In genomic region chr17:29225388-29225787, GRCh38 we compare ENCODE assay signal across 22 cellular contexts. TPM values are rescaled to one million over a fixed set of nuclear protein-coding genes. Genes with fewer than 3 reads are reported as not detected.
DNase-seq lines count a peak whose midpoint lies in the region; ATAC-seq and TF ChIP-seq lines count a peak whose summit lies in the region.
"Had no signal": no experiment of that assay in that cellular context is flagged by ENCODE, and none has a peak within 500 bp of the region (broad histone marks: within the 10 kb centered on the region; RNA-seq: fewer than 3 reads in every experiment).

No MANE protein-coding gene starts in this region.

- H3K27me3 ChIP-seq in SK-N-SH (ENCODE audit: insufficient read depth) (no peaks in the 10 kb centered on the region), OCI-LY3 (ENCODE audit: low read depth, low read length) (no peaks in the 10 kb centered on the region), breast epithelium (no peaks in the 10 kb centered on the region)
- H3K27me3 ChIP-seq: BE2C had no signal

- H3K9me3 ChIP-seq in SK-N-SH, result no peaks in the 10 kb centered on the region
- no peaks in the 10 kb centered on the region for H3K9me3 ChIP-seq in OCI-LY3 (ENCODE audit: insufficient read depth, low read length)
- H3K9me3 ChIP-seq in breast epithelium, result no peaks in the 10 kb centered on the region
- H3K9me3 ChIP-seq: BE2C had no signal

- H3K27ac ChIP-seq in SK-N-SH (ENCODE audit: low read depth in 2 of 2, low read length in 1 of 2) (no peak overlapping the region), OCI-LY3 (ENCODE audit: low read length) (no peak overlapping the region), breast epithelium (no peak overlapping the region)

- no peak for ATAC-seq in SK-N-SH treated with all-trans-retinoic acid at 6 μM for 48 hours
- ATAC-seq: PC-3 had no signal

- H3K4me2 ChIP-seq in SK-N-SH (no peak overlapping the region), OCI-LY3 (ENCODE audit: low read length) (0 out of 2 replicates have a peak overlapping the region, but pooled peaks have one; percentile 8)

- no peaks in the 10 kb centered on the region for H3F3A ChIP-seq in SK-N-SH (replicated peaks; ENCODE audit: insufficient read depth)

- H3K4me3 ChIP-seq in SK-N-SH (ENCODE audit: low read depth in 2 of 2, low read length in 1 of 2) (no peak overlapping the region), OCI-LY3 (ENCODE audit: low read length) (no peak overlapping the region), breast epithelium (no peak overlapping the region)

- intact Hi-C loops in posterior cingulate gyrus (cut with DNase I), result no loop called here
- intact Hi-C loops in breast epithelium (cut with DNase I; ENCODE audit: low total_unique reads), result no loop called here

- H4K20me1 ChIP-seq in SK-N-SH (ENCODE audit: insufficient read depth), result no peaks in the 10 kb centered on the region
- no peaks in the 10 kb centered on the region for H4K20me1 ChIP-seq in OCI-LY3 (ENCODE audit: insufficient read depth, low read length)

- TF ChIP-seq POLR2A in breast epithelium (IDR thresholded peaks at IDR 0.05), result no peak

- H3K9ac ChIP-seq in SK-N-SH, result no peak overlapping the region
- no peak overlapping the region for H3K9ac ChIP-seq in OCI-LY3 (ENCODE audit: low read length)

- DNase-seq in SK-N-SH (no peak), iPS-NIHi7 (ENCODE audit: extremely low spot score) (peak; percentile 5), NCI-H1105 treated with DMSO at 0.1 percent for 48 hours (lab: John Stamatoyannopoulos, UW) (no peak), posterior cingulate gyrus (no peak), breast epithelium (ENCODE audit: low spot score in 2 of 2) (no peak), cerebellar cortex (ENCODE audit: low spot score) (no peak)
- DNase-seq: 8988T; BE2C; CD4-positive, alpha-beta memory T cell; DMS153; GF-D8; KBM-7; NCI-H1694 treated with DMSO at 0.1 percent for 48 hours; NCI-H2227 treated with DMSO at 0.1 percent for 48 hours; NCI-H524; NCI-H82; PC-3; RPMI8226; SHP77 treated with DMSO at 0.1 percent for 48 hours had no signal

- 0 out of 2 replicates have a peak overlapping the region, but pooled peaks have one; percentile 63 for H2AFZ ChIP-seq in SK-N-SH (ENCODE audit: low read depth)
- H2AFZ ChIP-seq in OCI-LY3 (ENCODE audit: low read depth, low read length), result no peak overlapping the region

- CTCF ChIA-PET in SK-N-SH (lab: Yijun Ruan, JAX), result interaction anchor here (0.9 to 19.8 kb wide), 2 partner anchors 46 to 79 kb away, joined by 4 to 438 read pairs; partner anchors contain the start of gene MYO18A

- no peak for TF ChIP-seq EP300 in SK-N-SH (IDR thresholded peaks at IDR 0.05; ENCODE audit: borderline replicate concordance in 1 of 2, low read depth in 1 of 2, low read length in 1 of 2)

- H3K36me3 ChIP-seq in SK-N-SH (replicated peaks in 1 of 2; ENCODE audit: control insufficient read depth in 1 of 2, insufficient read depth in 2 of 2, low read length in 1 of 2) (no peaks in the 10 kb centered on the region), OCI-LY3 (replicated peaks; ENCODE audit: low read depth, low read length) (no peaks in the 10 kb centered on the region), breast epithelium (no peaks in the 10 kb centered on the region)
- H3K36me3 ChIP-seq: BE2C had no signal

- H3K79me2 ChIP-seq in SK-N-SH (ENCODE audit: insufficient read depth) (no peaks in the 10 kb centered on the region), OCI-LY3 (ENCODE audit: low read length) (no peaks in the 10 kb centered on the region)

- no peaks in the 10 kb centered on the region for H3K9me2 ChIP-seq in SK-N-SH

- H3K4me1 ChIP-seq in SK-N-SH (ENCODE audit: control insufficient read depth in 1 of 2, insufficient read depth in 2 of 2, low read depth in 1 of 2, low read length in 1 of 2) (peaks cover 0 to 4% of the 10 kb centered on the region in 2 experiments; a peak in 1 of 4 replicates), OCI-LY3 (ENCODE audit: low read length) (peaks cover 24% of the 10 kb centered on the region), breast epithelium (no peaks in the 10 kb centered on the region)
- H3K4me1 ChIP-seq: BE2C had no signal

- TF ChIP-seq CTCF in SK-N-SH (IDR thresholded peaks at IDR 0.05) (no peak), OCI-LY3 (IDR thresholded peaks at IDR 0.05; ENCODE audit: low read depth, low read length) (no peak), breast epithelium (IDR thresholded peaks at IDR 0.05) (no peak)

- TF ChIP-seq RAD21 in SK-N-SH (IDR thresholded peaks at IDR 0.05; ENCODE audit: low read length), result no peak

- POLR2A ChIA-PET in SK-N-SH (lab: Yijun Ruan, JAX), result no interaction called here

TF ChIP-seq in SK-N-SH, 30 proteins besides CTCF, POLR2A, EP300 and RAD21 (continues in another document):
- no peak for TF ChIP-seq MAX (IDR thresholded peaks at IDR 0.05; ENCODE audit: low read depth)
- no peak for TF ChIP-seq TAF1 (IDR thresholded peaks at IDR 0.05; ENCODE audit: borderline replicate concordance, low read depth, low read length)
- no peak for TF ChIP-seq POLR2AphosphoS5 (IDR thresholded peaks at IDR 0.05; ENCODE audit: low read depth, low read length)
- TF ChIP-seq NRF1 (IDR thresholded peaks at IDR 0.05; ENCODE audit: low read depth, low read length), result no peak
- no peak for TF ChIP-seq MEF2A (IDR thresholded peaks at IDR 0.05; ENCODE audit: borderline replicate concordance, low read depth)
- no peak for TF ChIP-seq MXI1 (IDR thresholded peaks at IDR 0.05; ENCODE audit: low read depth, low read length)
- no peak for TF ChIP-seq RXRA (IDR thresholded peaks at IDR 0.05; ENCODE audit: borderline replicate concordance, low read depth)

TF ChIP-seq in SK-N-SH treated with all-trans-retinoic acid at 6 μM for 48 hours, 23 proteins besides CTCF, POLR2A, EP300 and RAD21:
- TF ChIP-seq BACH2 (CRISPR knock-in tag; IDR thresholded peaks at IDR 0.05; ENCODE audit: borderline replicate concordance) (no peak), ZNF8 (CRISPR knock-in tag; IDR thresholded peaks at IDR 0.05) (no peak), OSR1 (CRISPR knock-in tag; IDR thresholded peaks at IDR 0.05) (no peak), CSDC2 (CRISPR knock-in tag; IDR thresholded peaks at IDR 0.05) (no peak), CSRNP3 (CRISPR knock-in tag; IDR thresholded peaks at IDR 0.05) (no peak), ISL1 (CRISPR knock-in tag; IDR thresholded peaks at IDR 0.05) (no peak), PPARA (CRISPR knock-in tag; IDR thresholded peaks at IDR 0.05; ENCODE audit: borderline replicate concordance) (no peak), POU6F1 (CRISPR knock-in tag; IDR thresholded peaks at IDR 0.05; ENCODE audit: borderline replicate concordance, low read depth) (no peak), ARNTL (CRISPR knock-in tag; IDR thresholded peaks at IDR 0.05; ENCODE audit: borderline replicate concordance, low read depth) (no peak), ZNF70 (CRISPR knock-in tag; IDR thresholded peaks at IDR 0.05) (no peak), TCF4 (CRISPR knock-in tag; IDR thresholded peaks at IDR 0.05; ENCODE audit: borderline replicate concordance) (no peak), SNAI2 (CRISPR knock-in tag; IDR thresholded peaks at IDR 0.05) (no peak), RARB (CRISPR knock-in tag; IDR thresholded peaks at IDR 0.05) (no peak)

RNA-seq across cellular contexts. Expression of gene CRYBA1, which starts 21.3 kb away (rescaled TPM):
- polyA plus RNA-seq in SK-N-SH (2012; rRNA removed), result not detected in 2 replicates
- not detected in 2 replicates for polyA plus RNA-seq in SK-N-SH (2012; cell fraction: cytosol; rRNA removed)
- polyA plus RNA-seq in SK-N-SH (2012; cell fraction: nucleus; rRNA removed), result not detected in 2 replicates
- not detected for total RNA-seq in breast epithelium
- total RNA-seq: CD4-positive, alpha-beta memory T cell; H1; PC-3 had no signal
- polyA plus RNA-seq: CD4-positive, alpha-beta memory T cell; H1 had no signal

RNA-seq across cellular contexts. Expression of gene MYO18A, which starts 45.2 kb away (rescaled TPM):
- polyA plus RNA-seq in SK-N-SH (2012; rRNA removed), result 6.0 and 6.6 TPM in 2 replicates
- 5.2 and 5.3 TPM in 2 replicates for polyA plus RNA-seq in SK-N-SH (2012; cell fraction: cytosol; rRNA removed)
- polyA plus RNA-seq in SK-N-SH (2012; cell fraction: nucleus; rRNA removed), result 31.2 and 36.7 TPM in 2 replicates
- 10 to 100 TPM; 31.5 to 71.1 (median 42.3) TPM for total RNA-seq in breast epithelium
